In the genomic region with DNA sequence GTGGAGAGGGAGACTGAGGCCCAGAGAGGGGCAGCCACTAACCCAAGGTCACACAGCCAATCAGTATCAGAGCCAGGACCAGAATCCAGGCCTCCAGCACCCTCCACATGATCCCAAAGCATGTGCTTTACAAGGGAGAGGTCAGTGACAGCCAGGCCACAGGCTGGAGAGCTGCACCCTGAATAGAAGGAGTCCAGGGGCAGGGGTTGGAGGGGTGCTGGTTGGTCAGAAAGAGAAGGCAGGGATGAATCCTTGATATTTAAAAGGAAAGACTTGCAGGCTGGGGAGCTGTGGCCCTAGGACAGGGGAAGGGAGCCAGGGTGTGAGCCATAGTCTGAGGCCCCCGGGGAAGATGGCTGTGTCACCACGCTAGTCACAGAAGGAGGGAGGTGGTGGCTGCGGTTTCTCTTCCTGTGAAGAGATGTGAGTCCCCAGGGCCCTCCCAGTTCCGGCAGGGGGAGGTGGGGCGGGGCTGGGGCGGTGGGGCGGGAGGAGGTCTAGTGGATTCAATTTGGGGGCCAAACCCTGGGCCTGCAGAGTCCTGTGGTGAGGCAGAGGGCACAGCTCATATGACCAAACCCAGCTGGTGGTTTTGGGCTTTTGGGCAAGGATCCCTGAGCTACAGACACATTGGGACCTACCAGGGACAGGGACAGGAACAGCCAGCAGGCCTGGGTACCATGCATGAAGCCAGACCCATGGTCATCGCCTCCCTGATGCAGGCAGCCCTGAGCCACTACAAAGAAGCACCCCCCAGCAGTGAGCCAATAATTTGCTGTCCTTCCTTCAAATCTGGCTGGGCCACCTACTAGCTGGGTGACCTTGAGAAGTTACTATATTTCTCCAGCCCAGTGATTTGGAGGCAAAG, we compare ENCODE assay signal across 8 cellular contexts. TPM values are rescaled to one million over a fixed set of nuclear protein-coding genes. Genes with fewer than 3 reads are reported as not detected.
DNase-seq lines count a peak whose midpoint lies in the region; ATAC-seq and TF ChIP-seq lines count a peak whose summit lies in the region.

No MANE protein-coding gene starts in this region.

- H3K4me1 ChIP-seq in effector memory CD4-positive, alpha-beta T cell (ENCODE audit: control insufficient read depth, insufficient read depth, low read length, poor library complexity, severe bottlenecking): peaks cover 90% of the 10 kb centered on the region
- peaks cover 21% of the 10 kb centered on the region for H3K4me1 ChIP-seq in vagina

- no peaks in the 10 kb centered on the region for H3K27me3 Mint-ChIP-seq in activated CD4-positive, alpha-beta T cell treated with anti-CD3 and anti-CD28 coated beads, Interleukin-2, amount 10 ng/mL, durations not matched to agents 24 days and 14 days

- no peak for TF ChIP-seq POLR2A in vagina (IDR thresholded peaks at IDR 0.05)

- peak overlapping the region; percentile 91 for H3K27ac ChIP-seq in effector memory CD4-positive, alpha-beta T cell (ENCODE audit: insufficient read depth, low read length, poor library complexity, severe bottlenecking)
- no peak overlapping the region for H3K27ac ChIP-seq in vagina

- H3K9me3 Mint-ChIP-seq in activated CD4-positive, alpha-beta T cell treated with anti-CD3 and anti-CD28 coated beads, Interleukin-2, amount 10 ng/mL, durations not matched to agents 24 days and 14 days: no peaks in the 10 kb centered on the region

- peaks cover 82% of the 10 kb centered on the region for H3K4me1 Mint-ChIP-seq in activated CD4-positive, alpha-beta T cell treated with anti-CD3 and anti-CD28 coated beads, Interleukin-2, amount 10 ng/mL, durations not matched to agents 24 days and 14 days

- peaks cover 82% of the 10 kb centered on the region for H3K36me3 Mint-ChIP-seq in activated CD4-positive, alpha-beta T cell treated with anti-CD3 and anti-CD28 coated beads, Interleukin-2, amount 10 ng/mL, durations not matched to agents 24 days and 14 days (ENCODE audit: low read depth)

- TF ChIP-seq CTCF in vagina (IDR thresholded peaks at IDR 0.05): no peak

- no peaks in the 10 kb centered on the region for H3K9me3 ChIP-seq in effector memory CD4-positive, alpha-beta T cell (ENCODE audit: control insufficient read depth, low read length)
- no peaks in the 10 kb centered on the region for H3K9me3 ChIP-seq in vagina

- intact Hi-C loops in activated CD4-positive, alpha-beta T cell treated with anti-CD3 and anti-CD28 coated beads, Interleukin-2, amount 10 ng/mL, durations not matched to agents 24 days and 14 days (cut with micrococcal nuclease): loop anchor here (1.0 to 10.0 kb wide), 11 partner anchors 8 to 895 kb away; a partner anchor contains a TSS
- intact Hi-C loops in vagina (cut with DNase I): no loop called here

- peak overlapping the region; percentile 95 for H3K27ac Mint-ChIP-seq in activated CD4-positive, alpha-beta T cell treated with anti-CD3 and anti-CD28 coated beads, Interleukin-2, amount 10 ng/mL, durations not matched to agents 24 days and 14 days

- H3K4me3 Mint-ChIP-seq in activated CD4-positive, alpha-beta T cell treated with anti-CD3 and anti-CD28 coated beads, Interleukin-2, amount 10 ng/mL, durations not matched to agents 24 days and 14 days: peak overlapping the region; percentile 79

- peak overlapping the region; percentile 29 for H3K4me3 ChIP-seq in effector memory CD4-positive, alpha-beta T cell (ENCODE audit: insufficient read depth, low read depth, low read length, poor library complexity, severe bottlenecking)
- no peak overlapping the region for H3K4me3 ChIP-seq in vagina

- H3K27me3 ChIP-seq in effector memory CD4-positive, alpha-beta T cell (replicated peaks; ENCODE audit: control insufficient read depth, insufficient read depth, low read length, poor library complexity, severe bottlenecking): no peaks in the 10 kb centered on the region
- no peaks in the 10 kb centered on the region for H3K27me3 ChIP-seq in vagina

- DNase-seq in M059J (ENCODE audit: low read depth) (peak; percentile 93), COLO829 (ENCODE audit: low spot score) (no peak), medulla oblongata (ENCODE audit: extremely low spot score) (no peak), vagina (ENCODE audit: extremely low spot score in 2 of 2) (no peak)
- DNase-seq in activated CD4-positive, alpha-beta T cell treated with anti-CD3 and anti-CD28 coated beads, Interleukin-2, amount 10 ng/mL, durations not matched to agents 24 days and 14 days: peak; percentile 96
- DNase-seq in effector memory CD4-positive, alpha-beta T cell: peak; percentile 87 to 89 (median 88)
- DNase-seq in stimulated activated CD4-positive, alpha-beta T cell treated with anti-CD3 and anti-CD28 coated beads, Interleukin-12 subunit alpha, Interleukin-12 subunit beta, amount 100 ng/mL, for 4 hours: peak; percentile 84

- ATAC-seq in GM19438 (IDR thresholded peaks at IDR 0.05; ENCODE audit: low read depth, unreplicated experiment): peak; percentile 50

- H3K36me3 ChIP-seq in effector memory CD4-positive, alpha-beta T cell (ENCODE audit: control insufficient read depth, insufficient read depth, low read length): peaks cover 48% of the 10 kb centered on the region
- H3K36me3 ChIP-seq in vagina: no peaks in the 10 kb centered on the region

RNA-seq across cellular contexts. Expression of a gene that starts 14.0 kb away (rescaled TPM):
- total RNA-seq in M059J (2014; rRNA removed; shearing (Covaris generic)): 3.7 and 5.0 TPM in 2 replicates
- 519 and 540 TPM in 2 replicates for total RNA-seq in activated CD4-positive, alpha-beta T cell treated with anti-CD3 and anti-CD28 coated beads, Interleukin-2, amount 10 ng/mL, durations not matched to agents 24 days and 14 days
- total RNA-seq in vagina: 15.7 TPM

RNA-seq across cellular contexts. Expression of a gene that starts 17.8 kb away (rescaled TPM):
- total RNA-seq in M059J (2014; rRNA removed; shearing (Covaris generic)): not detected in 2 replicates
- total RNA-seq in activated CD4-positive, alpha-beta T cell treated with anti-CD3 and anti-CD28 coated beads, Interleukin-2, amount 10 ng/mL, durations not matched to agents 24 days and 14 days: 3.5 and 4.0 TPM in 2 replicates
- total RNA-seq in vagina: not detected

RNA-seq across cellular contexts. Expression of a gene that starts 42.0 kb away (rescaled TPM):
- total RNA-seq in M059J (2014; rRNA removed; shearing (Covaris generic)): 14.0 and 16.5 TPM in 2 replicates
- total RNA-seq in activated CD4-positive, alpha-beta T cell treated with anti-CD3 and anti-CD28 coated beads, Interleukin-2, amount 10 ng/mL, durations not matched to agents 24 days and 14 days: 6.0 and 6.9 TPM in 2 replicates
- total RNA-seq in vagina: 4.9 TPM

RNA-seq across cellular contexts. Expression of a gene that starts 52.3 kb away (rescaled TPM):
- 0.25 and 0.27 TPM in 2 replicates for total RNA-seq in M059J (2014; rRNA removed; shearing (Covaris generic))
- total RNA-seq in activated CD4-positive, alpha-beta T cell treated with anti-CD3 and anti-CD28 coated beads, Interleukin-2, amount 10 ng/mL, durations not matched to agents 24 days and 14 days: 43.5 and 44.9 TPM in 2 replicates
- 16.2 TPM for total RNA-seq in vagina

Comparison
In these comparisons a context has a peak if more than half of its experiments do, and no peak if none do; other contexts are left out.
1. DNase-seq: peak in M059J (single experiment), activated CD4-positive, alpha-beta T cell treated with anti-CD3 and anti-CD28 coated beads, Interleukin-2, amount 10 ng/mL, durations not matched to agents 24 days and 14 days (single experiment), effector memory CD4-positive, alpha-beta T cell (3 of 3) and stimulated activated CD4-positive, alpha-beta T cell treated with anti-CD3 and anti-CD28 coated beads, Interleukin-12 subunit alpha, Interleukin-12 subunit beta, amount 100 ng/mL, for 4 hours (single experiment); none in COLO829 (single experiment), medulla oblongata (single experiment) and vagina (0 of 2).
2. RNA of a gene that starts 14.0 kb away (total RNA-seq): 519 to 540 TPM in activated CD4-positive, alpha-beta T cell treated with anti-CD3 and anti-CD28 coated beads, Interleukin-2, amount 10 ng/mL, durations not matched to agents 24 days and 14 days; 15.7 TPM in vagina (single experiment) and 3.7 to 5.0 TPM in M059J; every median in the first group is over 10 times any median in the second.